11 cellular contexts compared by ENCODE assay signal in the genomic region with DNA sequence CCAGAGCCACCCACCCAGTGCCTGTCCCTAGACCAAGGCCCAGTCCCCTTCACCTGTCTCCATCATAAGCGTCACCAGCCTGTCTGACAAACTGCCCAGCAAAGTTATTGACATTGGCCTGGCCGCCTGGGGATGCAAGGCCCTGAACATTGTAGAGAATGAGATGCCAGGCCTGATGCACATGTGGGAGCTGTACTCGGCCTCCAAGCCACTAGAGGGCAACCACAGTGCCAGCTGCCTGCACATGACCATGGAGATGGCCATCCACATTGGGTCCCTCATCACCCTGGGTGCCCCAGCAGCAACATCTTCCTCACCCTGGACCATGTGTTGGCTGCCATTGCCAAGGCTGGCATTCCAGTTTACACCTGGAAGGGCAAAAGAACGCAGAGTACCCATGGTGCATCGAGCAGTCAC.
DNase-seq lines count a peak whose midpoint lies in the region; ATAC-seq and TF ChIP-seq lines count a peak whose summit lies in the region.
"Had no signal": no experiment of that assay in that cellular context is flagged by ENCODE, and none has a peak within 500 bp of the region (broad histone marks: within the 10 kb centered on the region; RNA-seq: fewer than 3 reads in every experiment).

No MANE protein-coding gene starts in this region.

- DNase-seq in activated T-cell treated with anti-CD3 and anti-CD28 coated beads for 24 hours (ENCODE audit: low read depth): peak; percentile 16
- no peak for DNase-seq in activated T-cell treated with anti-CD3 and anti-CD28 coated beads, Interleukin-2, amount 50 U/mL, for 72 hours
- peak; percentile 15 for DNase-seq in colonic mucosa
- DNase-seq in testis: peak; percentile 14
- no peak for DNase-seq in GF-D8 (lab: John Stamatoyannopoulos, UW)
- DNase-seq: CD8-positive, alpha-beta memory T cell; small intestine had no signal

- H3K9me2 ChIP-seq in OCI-LY1 (ENCODE audit: low read depth, low read length): no peaks in the 10 kb centered on the region

- no peak overlapping the region for H3K4me2 ChIP-seq in OCI-LY1 (ENCODE audit: low read length)

- H3K4me1 ChIP-seq in OCI-LY1 (ENCODE audit: insufficient read depth, low read length, severe bottlenecking) (no peaks in the 10 kb centered on the region), colonic mucosa (no peaks in the 10 kb centered on the region), testis (no peaks in the 10 kb centered on the region)

- H3K36me3 ChIP-seq in OCI-LY1 (ENCODE audit: insufficient read depth, low read length) (peaks cover 10% of the 10 kb centered on the region), colonic mucosa (no peaks in the 10 kb centered on the region), testis (ENCODE audit: low read depth, missing control alignments) (no peaks in the 10 kb centered on the region)
- H3K36me3 ChIP-seq: cardiac muscle cell had no signal

- H3K27ac Mint-ChIP-seq in activated T-cell treated with anti-CD3 and anti-CD28 coated beads, Interleukin-2, amount 50 U/mL, for 72 hours: no peak overlapping the region

- H2AFZ ChIP-seq in OCI-LY1 (ENCODE audit: low read length): no peak overlapping the region

- H3K9me3 ChIP-seq in OCI-LY1 (ENCODE audit: low read length): no peaks in the 10 kb centered on the region
- no peaks in the 10 kb centered on the region for H3K9me3 ChIP-seq in colonic mucosa
- no peaks in the 10 kb centered on the region for H3K9me3 ChIP-seq in testis

- H3K79me2 ChIP-seq in OCI-LY1 (ENCODE audit: insufficient read depth, low read length): no peaks in the 10 kb centered on the region

- WGBS in testis, 2 donors: 90 to 100% methylated on average over 5 of the region's 5 CpGs

- intact Hi-C loops in colonic mucosa (cut with DNase I) (no loop called here), testis (cut with DNase I; ENCODE audit: low total_unique reads) (no loop called here)

- no peak overlapping the region for H3K4me3 Mint-ChIP-seq in activated T-cell treated with anti-CD3 and anti-CD28 coated beads, Interleukin-2, amount 50 U/mL, for 72 hours
- H3K4me3 Mint-ChIP-seq: CD8-positive, alpha-beta memory T cell had no signal

- H3K9ac ChIP-seq in OCI-LY1 (ENCODE audit: low read length) (no peak overlapping the region), colonic mucosa (ENCODE audit: low read depth in 2 of 2, low read length in 2 of 2) (no peak overlapping the region)

- H3K27me3 ChIP-seq in OCI-LY1 (ENCODE audit: insufficient read depth, low read length): no peaks in the 10 kb centered on the region
- no peaks in the 10 kb centered on the region for H3K27me3 ChIP-seq in colonic mucosa
- no peaks in the 10 kb centered on the region for H3K27me3 ChIP-seq in testis
- H3K27me3 ChIP-seq: cardiac muscle cell had no signal

- no peaks in the 10 kb centered on the region for H3K9me3 Mint-ChIP-seq in activated T-cell treated with anti-CD3 and anti-CD28 coated beads, Interleukin-2, amount 50 U/mL, for 72 hours
- H3K9me3 Mint-ChIP-seq: CD8-positive, alpha-beta memory T cell had no signal

- no peaks in the 10 kb centered on the region for H3F3A ChIP-seq in OCI-LY1 (ENCODE audit: insufficient read depth, low read length)

- TF ChIP-seq POLR2A in testis (IDR thresholded peaks at IDR 0.05): no peak

- peaks cover 16% of the 10 kb centered on the region for H3K4me1 Mint-ChIP-seq in activated T-cell treated with anti-CD3 and anti-CD28 coated beads, Interleukin-2, amount 50 U/mL, for 72 hours (ENCODE audit: low read depth)

- H3K27ac ChIP-seq in OCI-LY1 (ENCODE audit: low read depth, low read length, poor library complexity, severe bottlenecking) (no peak overlapping the region), colonic mucosa (no peak overlapping the region), testis (no peak overlapping the region)
- H3K27ac ChIP-seq: cardiac muscle cell had no signal

- no peaks in the 10 kb centered on the region for H4K20me1 ChIP-seq in OCI-LY1 (ENCODE audit: insufficient read depth, low read length)

- ATAC-seq in activated T-cell treated with anti-CD3 and anti-CD28 coated beads, Interleukin-2, amount 50 U/mL, for 72 hours (replicated peaks in 1 of 2): no peak
- ATAC-seq in HG02885 (IDR thresholded peaks at IDR 0.05; ENCODE audit: poor library complexity, unreplicated experiment) (no peak), GM21367 (IDR thresholded peaks at IDR 0.05; ENCODE audit: unreplicated experiment) (no peak)

- no peaks in the 10 kb centered on the region for H3K27me3 Mint-ChIP-seq in activated T-cell treated with anti-CD3 and anti-CD28 coated beads, Interleukin-2, amount 50 U/mL, for 72 hours (ENCODE audit: low read depth)

- TF ChIP-seq CTCF in OCI-LY1 (IDR thresholded peaks at IDR 0.05; ENCODE audit: low read length) (peak; percentile 71), colonic mucosa (IDR thresholded peaks at IDR 0.05) (no peak), testis (IDR thresholded peaks at IDR 0.05) (no peak)

- no peak overlapping the region for H3K4me3 ChIP-seq in OCI-LY1 (ENCODE audit: low read depth, low read length, poor library complexity, severe bottlenecking)
- H3K4me3 ChIP-seq in colonic mucosa: no peak overlapping the region
- H3K4me3 ChIP-seq in testis: no peak overlapping the region
- H3K4me3 ChIP-seq: cardiac muscle cell had no signal

- peaks cover 1 to 3% of the 10 kb centered on the region in 2 donors for H3K36me3 Mint-ChIP-seq in activated T-cell treated with anti-CD3 and anti-CD28 coated beads, Interleukin-2, amount 50 U/mL, for 72 hours (ENCODE audit: insufficient read depth in 2 of 2)

Comparison
In these comparisons a context has a peak if more than half of its experiments do, and no peak if none do; other contexts are left out.
1. DNase-seq: peak in activated T-cell treated with anti-CD3 and anti-CD28 coated beads for 24 hours (single experiment), colonic mucosa (single experiment) and testis (single experiment); none in activated T-cell treated with anti-CD3 and anti-CD28 coated beads, Interleukin-2, amount 50 U/mL, for 72 hours (0 of 2) and GF-D8 (single experiment).